12 cellular contexts compared by ENCODE assay signal in genomic region chr12:12776261-12776660, GRCh38. TPM values are rescaled to one million over a fixed set of nuclear protein-coding genes. Genes with fewer than 3 reads are reported as not detected.
DNase-seq lines count a peak whose midpoint lies in the region; ATAC-seq, FAIRE-seq and TF ChIP-seq lines count a peak whose summit lies in the region.
"Had no signal": no experiment of that assay in that cellular context is flagged by ENCODE, and none has a peak within 500 bp of the region (broad histone marks: within the 10 kb centered on the region; RNA-seq: fewer than 3 reads in every experiment).

No MANE protein-coding gene starts in this region.

- POLR2A ChIA-PET in K562 (lab: Yijun Ruan, JAX) = no interaction called here

- H3K4me2 ChIP-seq in K562 (ENCODE audit: insufficient read depth, low read length) (no peak overlapping the region), Karpas-422 (ENCODE audit: low read depth, low read length, poor library complexity, severe bottlenecking) (no peak overlapping the region)

- TF ChIP-seq CTCF in K562 (IDR thresholded peaks at IDR 0.05 in 2 of 3, conservative IDR thresholded peaks at IDR 0.05 in 1 of 3; ENCODE audit: insufficient read depth in 2 of 3, low read depth in 1 of 3, low read length in 3 of 3) (no peak), prostate gland (IDR thresholded peaks at IDR 0.05) (no peak)

- CTCF ChIA-PET in K562 (lab: Yijun Ruan, JAX; ENCODE audit: low intra/inter-chr PET ratio) = no interaction called here

- no peak for TF ChIP-seq RAD21 in K562 (CRISPR knock-in tag; conservative IDR thresholded peaks at IDR 0.05 in 1 of 2, IDR thresholded peaks at IDR 0.05 in 1 of 2)

- H3K79me2 ChIP-seq in K562 (ENCODE audit: control insufficient read depth, insufficient read depth, low read length) (no peaks in the 10 kb centered on the region), Karpas-422 (ENCODE audit: low read length) (no peaks in the 10 kb centered on the region)

- TF ChIP-seq POLR2A in K562 (conservative IDR thresholded peaks at IDR 0.05) = no peak
- TF ChIP-seq POLR2A in prostate gland (IDR thresholded peaks at IDR 0.05) = no peak

- intact Hi-C loops in K562 (cut with micrococcal nuclease) = no loop called here
- intact Hi-C loops in prostate gland (cut with DNase I) = no loop called here

- H3K9me3 ChIP-seq in K562 (replicated peaks; ENCODE audit: control insufficient read depth, insufficient read depth, low read depth, low read length) (no peaks in the 10 kb centered on the region), prostate gland (no peaks in the 10 kb centered on the region), Karpas-422 (ENCODE audit: low read length) (no peaks in the 10 kb centered on the region)
- H3K9me3 ChIP-seq: lower lobe of right lung, ovary had no signal

- H3K27ac ChIP-seq in K562 (ENCODE audit: extremely low read depth, low read depth, low read length) (no peak overlapping the region), prostate gland (no peak overlapping the region), Karpas-422 (ENCODE audit: low read length) (no peak overlapping the region)
- H3K27ac ChIP-seq: lower lobe of right lung, ovary had no signal

- no peak for FAIRE-seq in K562 (lab: Jason Lieb, UNC)

- TF ChIP-seq EP300 in K562 (IDR thresholded peaks at IDR 0.05; ENCODE audit: low read length) = no peak

- H3K9me2 ChIP-seq in Karpas-422 (replicated peaks; ENCODE audit: insufficient read depth, low read length) = no peaks in the 10 kb centered on the region

- H3K4me3 ChIP-seq in K562 (no peak overlapping the region), prostate gland (no peak overlapping the region), Karpas-422 (ENCODE audit: low read length) (no peak overlapping the region)
- H3K4me3 ChIP-seq: lower lobe of right lung, ovary had no signal

- peak; percentile 18 for DNase-seq in NCI-H2029 (lab: John Stamatoyannopoulos, UW)
- DNase-seq in NCI-H2029 treated with DMSO at 0.1 percent for 48 hours (lab: John Stamatoyannopoulos, UW) = no peak
- peak; percentile 93 to 95 for DNase-seq in NCI-H1930 (lab: John Stamatoyannopoulos, UW)
- no peak for DNase-seq in K562 (ENCODE audit: extremely low read depth in 1 of 4, low spot score in 3 of 4)
- DNase-seq in prostate gland (ENCODE audit: low spot score) = peak; percentile 58
- DNase-seq in Karpas-422 = no peak
- no peak for DNase-seq in EL
- DNase-seq: lower lobe of right lung, NCI-H774, ovary, T1000 had no signal

- H2AFZ ChIP-seq in K562 (ENCODE audit: low read depth, low read length) (no peak overlapping the region), Karpas-422 (ENCODE audit: low read length) (no peak overlapping the region)

- 8% methylated on average over 5 of the region's 5 CpGs for WGBS in K562 (ENCODE audit: insufficient coverage, low coverage, missing lambda C conversion rate)
- WGBS in prostate gland = 44% methylated on average over 5 of the region's 5 CpGs

- ATAC-seq in K562 = no peak
- no peak for ATAC-seq in GM18873 (IDR thresholded peaks at IDR 0.05; ENCODE audit: low FRiP score, unreplicated experiment)
- ATAC-seq: lower lobe of right lung had no signal

- BruUV-seq in K562 (replicated peaks; lab: Mats Ljungman, UMichigan) = no TSS peak

- H3K36me3 ChIP-seq in K562 (ENCODE audit: control insufficient read depth, insufficient read depth, low read length) = no peaks in the 10 kb centered on the region
- H3K36me3 ChIP-seq in prostate gland = no peaks in the 10 kb centered on the region
- H3K36me3 ChIP-seq in Karpas-422 (ENCODE audit: insufficient read depth, low read length) = no peaks in the 10 kb centered on the region
- H3K36me3 ChIP-seq: lower lobe of right lung, ovary had no signal

- in situ Hi-C loops in K562 (cut with MboI) = no loop called here

- H3K4me1 ChIP-seq in K562 (replicated peaks in 1 of 2; ENCODE audit: control insufficient read depth in 2 of 2, insufficient read depth in 2 of 2, low read length in 2 of 2) = peaks cover 0 to 6% of the 10 kb centered on the region in 2 experiments; a peak in 2 of 5 replicates
- H3K4me1 ChIP-seq in prostate gland (replicated peaks) = no peaks in the 10 kb centered on the region
- no peaks in the 10 kb centered on the region for H3K4me1 ChIP-seq in Karpas-422 (ENCODE audit: low read length)

- no peaks in the 10 kb centered on the region for H3K27me3 ChIP-seq in K562 (ENCODE audit: control insufficient read depth in 2 of 2, insufficient read depth in 2 of 2, low read length in 2 of 2)
- H3K27me3 ChIP-seq in prostate gland (replicated peaks; ENCODE audit: insufficient read depth) = no peaks in the 10 kb centered on the region
- 0 out of 2 replicates have a peak, but pooled peaks cover 2% of the 10 kb centered on the region for H3K27me3 ChIP-seq in Karpas-422 (ENCODE audit: low read length)
- H3K27me3 ChIP-seq: ovary had no signal

- H4K20me1 ChIP-seq in K562 (replicated peaks; ENCODE audit: control insufficient read depth, insufficient read depth, low read length) (no peaks in the 10 kb centered on the region), Karpas-422 (ENCODE audit: insufficient read depth, low read depth, low read length) (no peaks in the 10 kb centered on the region)

- H3K9ac ChIP-seq in K562 (ENCODE audit: insufficient read depth in 1 of 2, low read depth in 2 of 2, low read length in 2 of 2) (no peak overlapping the region), Karpas-422 (ENCODE audit: low read length) (no peak overlapping the region)

- H3K9me1 ChIP-seq in K562 (ENCODE audit: control insufficient read depth, insufficient read depth, low read length) = no peaks in the 10 kb centered on the region

RNA-seq across cellular contexts. Expression of gene APOLD1, which starts 9.2 kb away (rescaled TPM):
- 1.2 and 1.3 TPM in 2 replicates for total RNA-seq in K562 (2011; cell fraction: chromatin; rRNA removed; ENCODE audit: low replicate concordance)
- 1.6 and 1.7 TPM in 2 replicates for total RNA-seq in K562 (2011; cell fraction: nucleolus; rRNA removed)
- total RNA-seq in K562 (2011; cell fraction: nucleoplasm; rRNA removed) = 2.1 and 2.5 TPM in 2 replicates
- total RNA-seq in K562 (2014; rRNA removed) (0.41 and 2.0 TPM in 2 replicates), K562 (2014; rRNA removed; fragmentation: Illumina TruSeq; extraction: Trizol) (0.61 and 0.65 TPM in 2 replicates), K562 (2015; rRNA removed; fragmentation: Illumina TruSeq; extraction: Trizol) (1.1 TPM in 2 replicates), K562 (2021) (0.89 and 0.93 TPM in 2 replicates), prostate gland (10 to 100 TPM; 10.7 to 16.1 TPM)
- polyA plus RNA-seq in K562 (2011; rRNA removed) (0.49 and 0.84 TPM in 2 replicates), K562 (2014; fragmentation: Illumina TruSeq; extraction: Trizol) (0.46 and 0.61 TPM in 2 replicates), K562 (2014; fragmentation: Nextera tagmentation; extraction: Ambion mirVana) (under 1 TPM; 0.28 to 0.45 TPM), K562 (2014; rRNA removed) (0.45 and 0.93 TPM in 2 replicates)
- 0.30 and 0.35 TPM in 2 replicates for polyA plus RNA-seq in K562 (2011; cell fraction: cytosol; rRNA removed)
- polyA plus RNA-seq in K562 (2011; cell fraction: nucleus; rRNA removed) = 0.74 and 0.97 TPM in 2 replicates
- polyA plus RNA-seq in K562 (2012) = 0.82 and 1.4 TPM in 2 replicates
- polyA minus RNA-seq in K562 (2011; rRNA and poly(A)+ RNA removed) = 0.74 and 1.1 TPM in 2 replicates
- 0.36 and 1.2 TPM in 2 replicates for polyA minus RNA-seq in K562 (2011; cell fraction: cytosol; rRNA and poly(A)+ RNA removed)
- polyA minus RNA-seq in K562 (2011; cell fraction: nucleus; rRNA and poly(A)+ RNA removed) = 1.5 and 2.2 TPM in 2 replicates
- 1.4 and 1.5 TPM in 2 replicates for total RNA-seq in Karpas-422 (2014; rRNA removed; shearing (Covaris generic); ENCODE audit: low replicate concordance)

RNA-seq across cellular contexts. Expression of gene DDX47, which starts 36.9 kb away (rescaled TPM):
- 47.1 and 85.0 TPM in 2 replicates for total RNA-seq in K562 (2011; cell fraction: chromatin; rRNA removed; ENCODE audit: low replicate concordance)
- total RNA-seq in K562 (2011; cell fraction: nucleolus; rRNA removed) = 28.7 and 30.1 TPM in 2 replicates
- 46.6 and 68.3 TPM in 2 replicates for total RNA-seq in K562 (2011; cell fraction: nucleoplasm; rRNA removed)
- total RNA-seq in K562 (2014; rRNA removed) (41.6 and 42.1 TPM in 2 replicates), K562 (2014; rRNA removed; fragmentation: Illumina TruSeq; extraction: Trizol) (66.5 and 71.3 TPM in 2 replicates), K562 (2015; rRNA removed; fragmentation: Illumina TruSeq; extraction: Trizol) (60.6 and 64.4 TPM in 2 replicates), K562 (2021) (48.0 and 49.6 TPM in 2 replicates), prostate gland (10 to 100 TPM; 44.6 to 74.8 TPM)
- polyA plus RNA-seq in K562 (2011; rRNA removed) (40.8 and 47.0 TPM in 2 replicates), K562 (2014; fragmentation: Illumina TruSeq; extraction: Trizol) (57.1 and 72.5 TPM in 2 replicates), K562 (2014; fragmentation: Nextera tagmentation; extraction: Ambion mirVana) (100 to 1,000 TPM; 157 to 186 TPM), K562 (2014; rRNA removed) (39.4 and 45.8 TPM in 2 replicates)
- 19.8 and 37.3 TPM in 2 replicates for polyA plus RNA-seq in K562 (2011; cell fraction: cytosol; rRNA removed)
- polyA plus RNA-seq in K562 (2011; cell fraction: nucleus; rRNA removed) = 40.7 and 58.0 TPM in 2 replicates
- polyA plus RNA-seq in K562 (2012) = 21.8 and 38.7 TPM in 2 replicates
- 43.3 and 43.9 TPM in 2 replicates for polyA minus RNA-seq in K562 (2011; rRNA and poly(A)+ RNA removed)
- polyA minus RNA-seq in K562 (2011; cell fraction: cytosol; rRNA and poly(A)+ RNA removed) = 20.9 and 22.6 TPM in 2 replicates
- polyA minus RNA-seq in K562 (2011; cell fraction: nucleus; rRNA and poly(A)+ RNA removed) = 25.6 and 44.3 TPM in 2 replicates
- 26.8 and 39.2 TPM in 2 replicates for total RNA-seq in Karpas-422 (2014; rRNA removed; shearing (Covaris generic); ENCODE audit: low replicate concordance)

RNA-seq across cellular contexts. Expression of gene CDKN1B, which starts 59.1 kb away (rescaled TPM):
- total RNA-seq in K562 (2011; cell fraction: chromatin; rRNA removed; ENCODE audit: low replicate concordance) = 6.1 and 9.5 TPM in 2 replicates
- 15.8 and 17.9 TPM in 2 replicates for total RNA-seq in K562 (2011; cell fraction: nucleolus; rRNA removed)
- 8.5 and 10.2 TPM in 2 replicates for total RNA-seq in K562 (2011; cell fraction: nucleoplasm; rRNA removed)
- 32.0 and 35.2 TPM in 2 replicates for total RNA-seq in K562 (2014; rRNA removed)
- total RNA-seq in K562 (2014; rRNA removed; fragmentation: Illumina TruSeq; extraction: Trizol) = 13.5 and 16.0 TPM in 2 replicates
- 16.8 and 18.6 TPM in 2 replicates for total RNA-seq in K562 (2015; rRNA removed; fragmentation: Illumina TruSeq; extraction: Trizol)
- 23.9 and 27.3 TPM in 2 replicates for total RNA-seq in K562 (2021)
- polyA plus RNA-seq in K562 (2011; rRNA removed) = 12.9 and 13.7 TPM in 2 replicates
- polyA plus RNA-seq in K562 (2011; cell fraction: cytosol; rRNA removed) = 5.9 and 6.8 TPM in 2 replicates
- polyA plus RNA-seq in K562 (2011; cell fraction: nucleus; rRNA removed) = 10.1 and 11.6 TPM in 2 replicates
- 22.9 and 24.9 TPM in 2 replicates for polyA plus RNA-seq in K562 (2012)
- polyA plus RNA-seq in K562 (2014; fragmentation: Illumina TruSeq; extraction: Trizol) = 15.5 and 17.5 TPM in 2 replicates
- 1 to 10 TPM; 2.6 to 3.0 TPM for polyA plus RNA-seq in K562 (2014; fragmentation: Nextera tagmentation; extraction: Ambion mirVana)
- polyA plus RNA-seq in K562 (2014; rRNA removed) = 21.0 and 21.9 TPM in 2 replicates
- 8.8 and 9.9 TPM in 2 replicates for polyA minus RNA-seq in K562 (2011; rRNA and poly(A)+ RNA removed)
- polyA minus RNA-seq in K562 (2011; cell fraction: cytosol; rRNA and poly(A)+ RNA removed) = 5.1 and 8.9 TPM in 2 replicates
- 13.9 and 27.3 TPM in 2 replicates for polyA minus RNA-seq in K562 (2011; cell fraction: nucleus; rRNA and poly(A)+ RNA removed)
- 100 to 1,000 TPM in 1 of 2 donors, 10 to 100 TPM in 1; 73.5 to 110 TPM for total RNA-seq in prostate gland
- 32.8 and 50.9 TPM in 2 replicates for total RNA-seq in Karpas-422 (2014; rRNA removed; shearing (Covaris generic); ENCODE audit: low replicate concordance)

Comparison
In these comparisons a context has a peak if more than half of its experiments do, and no peak if none do; other contexts are left out.
1. DNase-seq: peak in NCI-H2029 (single experiment), NCI-H1930 (2 of 2) and prostate gland (single experiment); none in NCI-H2029 treated with DMSO at 0.1 percent for 48 hours (single experiment), K562 (0 of 4), Karpas-422 (single experiment) and EL (single experiment).